Comparison of ENCODE assay signal across 2 cellular contexts in genomic region chr3:37222542-37222941, GRCh38.
TF ChIP-seq lines count a peak whose summit lies in the region.

No MANE protein-coding gene starts in this region.

TF ChIP-seq in A549, 52 proteins besides CTCF, POLR2A, EP300 and RAD21:
- TF ChIP-seq CEBPB (IDR thresholded peaks at IDR 0.05), result peak; percentile 18 to 24; a peak in 1 of 4 replicates

TF ChIP-seq in HepG2, 621 proteins besides CTCF, POLR2A, EP300 and RAD21:
- TF ChIP-seq ZNF121 (CRISPR knock-in tag; IDR thresholded peaks at IDR 0.05) (peak; percentile 92), CEBPG (CRISPR knock-in tag; IDR thresholded peaks at IDR 0.05) (peak; percentile 39; the same call in 1 of the 2 replicates)
